ENCODE assay signal across 28 cellular contexts in genomic region chr16:10202650-10203049, GRCh38. TPM values are rescaled to one million over a fixed set of nuclear protein-coding genes. Genes with fewer than 3 reads are reported as not detected.
A peak's percentile ranks its signal among the peaks of the same experiment; 100 is the strongest.
DNase-seq lines count a peak whose midpoint lies in the region; ATAC-seq and TF ChIP-seq lines count a peak whose summit lies in the region.
"Had no signal": no experiment of that assay in that cellular context is flagged by ENCODE, and none has a peak within 500 bp of the region (broad histone marks: within the 10 kb centered on the region; RNA-seq: fewer than 3 reads in every experiment).

No MANE protein-coding gene starts in this region.

- TF ChIP-seq POLR2A in sigmoid colon (IDR thresholded peaks at IDR 0.05) = no peak

- 93 to 95% methylated on average over 1 of the region's 1 CpG for WGBS in sigmoid colon, 2 donors

- H3K9me3 Mint-ChIP-seq in HFFc6 (peaks cover 2% of the 10 kb centered on the region; the same call in 1 of the 2 replicates), neural progenitor cell (peaks cover 13% of the 10 kb centered on the region)
- H3K9me3 Mint-ChIP-seq: activated T-helper 2 cell treated with anti-CD3 and anti-CD28 coated beads, Interferon-gamma antibody, Interleukin-2, Interleukin-4, amounts not matched to agents 10 μg/mL and 5 μg/mL and 100 μg/mL, durations not matched to agents 14 hours and 24 hours and 36 hours had no signal

- H3K4me3 Mint-ChIP-seq in HFFc6 (no peak overlapping the region), neural progenitor cell (no peak overlapping the region)
- H3K4me3 Mint-ChIP-seq: brain; CD4-positive, alpha-beta memory T cell; T-helper 2 cell treated with Interferon-gamma antibody and Interleukin-4, amounts not matched to agents 5 μg/mL and 100 μg/mL, for 36 hours had no signal

- H3K4me2 ChIP-seq in DOHH2 (ENCODE audit: low read length) (no peak overlapping the region), neural progenitor cell (no peak overlapping the region)
- H3K4me2 ChIP-seq: SK-N-SH had no signal

- in situ Hi-C loops in Panc1 (cut with HindIII; ENCODE audit: low pct_unique_long_range_greater_than_20kb, low sequenced_read_pairs) = no loop called here

- DNase-seq in HFFc6 (no peak), Panc1 (ENCODE audit: low read depth, low spot score) (no peak), neural progenitor cell (ENCODE audit: low spot score) (no peak), sigmoid colon (no peak), T-helper 2 cell (no peak), NOMO-1 treated with dmso at 0.1 percent for 144 hours (lab: John Stamatoyannopoulos, UW; ENCODE audit: unreplicated experiment) (no peak)
- DNase-seq: activated CD4-positive, alpha-beta T cell treated with anti-CD3 and anti-CD28 coated beads, Interleukin-2, amount 50 U/mL, for 4 hours; activated CD8-positive, alpha-beta memory T cell treated with anti-CD3 and anti-CD28 coated beads, Interleukin-2, amount 50 U/mL, for 48 hours; CD4-positive, alpha-beta memory T cell; DMS153; effector CD8-positive, alpha-beta T cell; GF-D8; GM23248; islet precursor cell; MG63; NCI-H1436 treated with DMSO at 0.1 percent for 48 hours; psoas muscle; SK-N-SH; stimulated activated naive CD4-positive, alpha-beta T cell; testis had no signal

- H3K4me1 ChIP-seq in DOHH2 (ENCODE audit: control insufficient read depth, low read length) = no peaks in the 10 kb centered on the region
- no peaks in the 10 kb centered on the region for H3K4me1 ChIP-seq in Panc1 (ENCODE audit: control insufficient read depth, insufficient read depth, low read length)
- H3K4me1 ChIP-seq in neural progenitor cell = no peaks in the 10 kb centered on the region
- no peaks in the 10 kb centered on the region for H3K4me1 ChIP-seq in sigmoid colon
- H3K4me1 ChIP-seq: psoas muscle had no signal

- H3K27me3 ChIP-seq in DOHH2 (ENCODE audit: control insufficient read depth, low read length) = no peaks in the 10 kb centered on the region
- H3K27me3 ChIP-seq in Panc1 (ENCODE audit: control insufficient read depth, insufficient read depth, low read length) = peaks cover 4% of the 10 kb centered on the region; the same call in 1 of the 2 replicates
- no peaks in the 10 kb centered on the region for H3K27me3 ChIP-seq in neural progenitor cell
- no peaks in the 10 kb centered on the region for H3K27me3 ChIP-seq in sigmoid colon
- H3K27me3 ChIP-seq: testis had no signal

- H3K4me3 ChIP-seq in DOHH2 (ENCODE audit: low read length) (no peak overlapping the region), Panc1 (ENCODE audit: low read depth in 2 of 2, low read length in 2 of 2) (no peak overlapping the region), neural progenitor cell (no peak overlapping the region), sigmoid colon (no peak overlapping the region)
- H3K4me3 ChIP-seq: GM23248, lung, MG63, psoas muscle, skin epidermis, testis had no signal

- CTCF ChIA-PET in Panc1 (lab: Charles Lee) = no interaction called here

- no peak for ATAC-seq in Panc1
- ATAC-seq: psoas muscle had no signal

- H3K27ac ChIP-seq in DOHH2 (ENCODE audit: low read depth, low read length) (no peak overlapping the region), Panc1 (ENCODE audit: low read length) (no peak overlapping the region), neural progenitor cell (no peak overlapping the region), sigmoid colon (no peak overlapping the region)
- H3K27ac ChIP-seq: GM23248, psoas muscle, RWPE1, skin epidermis, testis had no signal

- intact Hi-C loops in Panc1 (cut with micrococcal nuclease; ENCODE audit: unreplicated experiment) = no loop called here
- intact Hi-C loops in sigmoid colon (cut with DNase I) = no loop called here

- H3K9me3 ChIP-seq in DOHH2 (ENCODE audit: control insufficient read depth, insufficient read depth, low read length) (no peaks in the 10 kb centered on the region), Panc1 (ENCODE audit: control insufficient read depth, insufficient read depth, low read depth, low read length) (no peaks in the 10 kb centered on the region), neural progenitor cell (ENCODE audit: low read depth) (no peaks in the 10 kb centered on the region), sigmoid colon (peaks cover 0 to 3% (median 0%) of the 10 kb centered on the region in 4 donors)
- H3K9me3 ChIP-seq: MG63, SK-N-SH, testis had no signal

- H3K27ac Mint-ChIP-seq in HFFc6 = no peak overlapping the region
- no peak overlapping the region for H3K27ac Mint-ChIP-seq in neural progenitor cell
- H3K27ac Mint-ChIP-seq: activated T-helper 2 cell treated with anti-CD3 and anti-CD28 coated beads, Interferon-gamma antibody, Interleukin-2, Interleukin-4, amounts not matched to agents 10 μg/mL and 5 μg/mL and 100 μg/mL, durations not matched to agents 14 hours and 24 hours and 36 hours; brain; CD4-positive, alpha-beta memory T cell; T-helper 2 cell treated with Interferon-gamma antibody and Interleukin-4, amounts not matched to agents 5 μg/mL and 100 μg/mL, for 36 hours had no signal

- no peak overlapping the region for H3K9ac ChIP-seq in neural progenitor cell
- H3K9ac ChIP-seq: GM23248, SK-N-SH had no signal

- H3K4me1 Mint-ChIP-seq in HFFc6 (ENCODE audit: low read depth) (no peaks in the 10 kb centered on the region), neural progenitor cell (no peaks in the 10 kb centered on the region)
- H3K4me1 Mint-ChIP-seq: brain; CD4-positive, alpha-beta memory T cell had no signal

- POLR2A ChIA-PET in Panc1 (lab: Charles Lee) = no interaction called here

- BruUV-seq in Panc1 (replicated peaks; lab: Mats Ljungman, UMichigan) = no TSS peak

- no peaks in the 10 kb centered on the region for H3K36me3 Mint-ChIP-seq in HFFc6 (ENCODE audit: low read depth)
- H3K36me3 Mint-ChIP-seq in neural progenitor cell = no peaks in the 10 kb centered on the region
- H3K36me3 Mint-ChIP-seq: brain; CD4-positive, alpha-beta memory T cell had no signal

- TF ChIP-seq EP300 in sigmoid colon (IDR thresholded peaks at IDR 0.05) = no peak

- H3K27me3 Mint-ChIP-seq in HFFc6 (ENCODE audit: insufficient read depth) (no peaks in the 10 kb centered on the region; the same call in none of the 2 replicates), neural progenitor cell (ENCODE audit: insufficient read depth, low read depth) (peaks cover 9% of the 10 kb centered on the region)

- peak; percentile 31 for TF ChIP-seq CTCF in DOHH2 (IDR thresholded peaks at IDR 0.05; ENCODE audit: low read depth, low read length, poor library complexity, severe bottlenecking)
- peak; percentile 36 for TF ChIP-seq CTCF in HFFc6 (IDR thresholded peaks at IDR 0.05)
- TF ChIP-seq CTCF in Panc1 (IDR thresholded peaks at IDR 0.05) = peak; percentile 50; the same call in 1 of the 2 replicates
- TF ChIP-seq CTCF in neural progenitor cell (IDR thresholded peaks at IDR 0.05) = peak; percentile 49
- no peak for TF ChIP-seq CTCF in sigmoid colon (IDR thresholded peaks at IDR 0.05)

- H3K9me2 ChIP-seq in DOHH2 (replicated peaks; ENCODE audit: control insufficient read depth, low read length) = no peaks in the 10 kb centered on the region
- H3K9me2 ChIP-seq: SK-N-SH had no signal

- H3K79me2 ChIP-seq in DOHH2 (ENCODE audit: control insufficient read depth, low read length) = no peaks in the 10 kb centered on the region
- no peaks in the 10 kb centered on the region for H3K79me2 ChIP-seq in neural progenitor cell (ENCODE audit: low read depth)

- no peak overlapping the region for H2AFZ ChIP-seq in neural progenitor cell (replicated peaks)
- H2AFZ ChIP-seq: GM23248 had no signal

- H4K20me1 ChIP-seq in DOHH2 (ENCODE audit: control insufficient read depth, insufficient read depth, low read depth, low read length) = no peaks in the 10 kb centered on the region
- H4K20me1 ChIP-seq in neural progenitor cell (ENCODE audit: low read depth) = no peaks in the 10 kb centered on the region

- H3K36me3 ChIP-seq in DOHH2 (ENCODE audit: control insufficient read depth, low read length) = no peaks in the 10 kb centered on the region
- H3K36me3 ChIP-seq in Panc1 (ENCODE audit: control insufficient read depth, insufficient read depth, low read length) = no peaks in the 10 kb centered on the region
- H3K36me3 ChIP-seq in neural progenitor cell = no peaks in the 10 kb centered on the region
- H3K36me3 ChIP-seq in sigmoid colon = no peaks in the 10 kb centered on the region
- H3K36me3 ChIP-seq: MG63 had no signal

- no peaks in the 10 kb centered on the region for H3F3A ChIP-seq in DOHH2 (ENCODE audit: control insufficient read depth, insufficient read depth)
- H3F3A ChIP-seq in neural progenitor cell (ENCODE audit: low read depth) = no peaks in the 10 kb centered on the region

RNA-seq across cellular contexts. Expression of gene GRIN2A, which starts 20.4 kb away (rescaled TPM):
- total RNA-seq in HFFc6 (2021; fragmentation: NEBNext Ultra II Directional; extraction: Animal tissue kit (Norgen Biotek cat#: 25700)) = under 1 TPM in 5 of 6 experiments, not detected in 1; 0.02 to 0.18 (median 0.08) TPM
- total RNA-seq in Panc1 (2021; ENCODE audit: unreplicated experiment) (12.3 TPM), neural progenitor cell (ENCODE audit: low replicate concordance) (1.6 and 1.8 TPM in 2 replicates), sigmoid colon (under 1 TPM; under 0.01 to 0.36 (median 0.22) TPM)
- 6.9 TPM for polyA plus RNA-seq in Panc1 (2012; ENCODE audit: insufficient read length)
- polyA plus RNA-seq in sigmoid colon = under 1 TPM; under 0.01 to 0.09 (median under 0.01) TPM
- total RNA-seq: activated T-helper 2 cell treated with anti-CD3 and anti-CD28 coated beads, Interferon-gamma antibody, Interleukin-2, Interleukin-4, amounts not matched to agents 10 μg/mL and 5 μg/mL and 100 μg/mL, durations not matched to agents 14 hours and 24 hours and 36 hours; CD4-positive, alpha-beta memory T cell; chondrocyte; GM23248 had no signal
- polyA plus RNA-seq: CD4-positive, alpha-beta memory T cell; GM23248; SK-N-SH had no signal

Comparison
In these comparisons a context has a peak if more than half of its experiments do, and no peak if none do; other contexts are left out.
1. CTCF ChIP-seq: peak in DOHH2 (single experiment), HFFc6 (single experiment), Panc1 (single experiment) and neural progenitor cell (single experiment); none in sigmoid colon (0 of 4).